Comparison of ENCODE assay signal across 8 cellular contexts in the genomic region with DNA sequence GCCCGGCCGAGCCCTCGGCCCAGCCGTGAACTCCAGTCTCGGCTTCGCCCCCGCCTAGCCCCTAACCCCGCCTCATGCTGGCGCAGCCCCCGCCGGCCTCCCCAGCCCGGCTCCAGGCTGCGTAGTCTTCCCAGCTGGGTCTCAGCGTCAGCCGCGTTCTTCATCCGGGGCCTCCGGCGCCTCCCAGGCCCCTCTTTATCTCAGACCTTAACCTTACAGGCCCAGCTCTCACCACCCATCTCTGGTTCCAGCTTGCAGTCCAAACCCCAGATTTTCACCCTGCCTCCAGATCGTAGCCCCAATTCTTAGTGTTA.
DNase-seq lines count a peak whose midpoint lies in the region; ATAC-seq lines count a peak whose summit lies in the region.

A gene with protein sequence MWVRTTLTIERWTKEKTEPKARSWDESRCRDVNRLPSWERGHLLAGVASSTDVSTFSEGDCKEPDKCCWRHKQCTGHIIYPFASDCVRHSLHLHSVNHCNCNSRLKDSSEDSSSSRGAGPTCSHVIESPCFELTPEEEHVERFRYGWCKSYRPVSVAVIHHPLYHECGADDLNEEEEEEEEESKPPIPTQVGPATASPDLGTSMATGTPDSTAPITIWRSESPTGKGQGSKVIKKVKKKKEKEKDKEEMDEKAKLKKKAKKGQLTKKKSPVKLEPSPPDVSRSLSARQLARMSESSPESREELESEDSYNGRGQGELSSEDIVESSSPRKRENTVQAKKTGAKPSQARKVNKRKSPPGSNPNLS (minus strand): TSS at position 166 of the 314 bp plus-strand sequence. CDS start 228 bp downstream, outside the sequence.

- H3K36me3 Mint-ChIP-seq in activated naive CD4-positive, alpha-beta T cell treated with anti-CD3 and anti-CD28 coated beads, Interleukin-2, amount 50 U/mL, for 24 hours: no peaks in the 10 kb centered on the region

- H3K27ac Mint-ChIP-seq in activated naive CD4-positive, alpha-beta T cell treated with anti-CD3 and anti-CD28 coated beads, Interleukin-2, amount 50 U/mL, for 24 hours: peak within 1 kb of the TSS; percentile 83

- peaks cover 22% of the 10 kb centered on the region for H3K4me1 Mint-ChIP-seq in activated naive CD4-positive, alpha-beta T cell treated with anti-CD3 and anti-CD28 coated beads, Interleukin-2, amount 50 U/mL, for 24 hours

- peak within 1 kb of the TSS; percentile 71 for H3K4me3 ChIP-seq in iPS-11a (ENCODE audit: low read depth, low read length)

- no peak for DNase-seq in stimulated activated naive CD8-positive, alpha-beta T cell treated with anti-CD3 and anti-CD28 coated beads, Interleukin-15, Interleukin-2, amounts not matched to agents 100 U/mL and 50 U/mL, for 24 hours
- no peak for DNase-seq in hepatic stellate cell (ENCODE audit: low spot score)

- H3K4me3 Mint-ChIP-seq in activated naive CD4-positive, alpha-beta T cell treated with anti-CD3 and anti-CD28 coated beads, Interleukin-2, amount 50 U/mL, for 24 hours: peak within 1 kb of the TSS; percentile 87

- peaks cover 7% of the 10 kb centered on the region for H3K27me3 Mint-ChIP-seq in activated naive CD4-positive, alpha-beta T cell treated with anti-CD3 and anti-CD28 coated beads, Interleukin-2, amount 50 U/mL, for 24 hours

- ATAC-seq in GM19023 (IDR thresholded peaks at IDR 0.05; ENCODE audit: unreplicated experiment) (peak; percentile 23), HG03066 (IDR thresholded peaks at IDR 0.05; ENCODE audit: low read depth, unreplicated experiment) (peak; percentile 22), GM21717 (IDR thresholded peaks at IDR 0.05; ENCODE audit: unreplicated experiment) (no peak), HG03520 (IDR thresholded peaks at IDR 0.05; ENCODE audit: unreplicated experiment) (no peak)
- ATAC-seq in stimulated activated naive CD8-positive, alpha-beta T cell treated with anti-CD3 and anti-CD28 coated beads, Interleukin-15, Interleukin-2, amounts not matched to agents 100 U/mL and 50 U/mL, for 24 hours: peak; percentile 15

- no peaks in the 10 kb centered on the region for H3K9me3 Mint-ChIP-seq in activated naive CD4-positive, alpha-beta T cell treated with anti-CD3 and anti-CD28 coated beads, Interleukin-2, amount 50 U/mL, for 24 hours

Comparison
In these comparisons a context has a peak if more than half of its experiments do, and no peak if none do; other contexts are left out.
1. ATAC-seq: peak in GM19023 (single experiment), HG03066 (single experiment) and stimulated activated naive CD8-positive, alpha-beta T cell treated with anti-CD3 and anti-CD28 coated beads, Interleukin-15, Interleukin-2, amounts not matched to agents 100 U/mL and 50 U/mL, for 24 hours (single experiment); none in GM21717 (single experiment) and HG03520 (single experiment).